ENCODE assay signal across 1 cellular context in the genomic region with DNA sequence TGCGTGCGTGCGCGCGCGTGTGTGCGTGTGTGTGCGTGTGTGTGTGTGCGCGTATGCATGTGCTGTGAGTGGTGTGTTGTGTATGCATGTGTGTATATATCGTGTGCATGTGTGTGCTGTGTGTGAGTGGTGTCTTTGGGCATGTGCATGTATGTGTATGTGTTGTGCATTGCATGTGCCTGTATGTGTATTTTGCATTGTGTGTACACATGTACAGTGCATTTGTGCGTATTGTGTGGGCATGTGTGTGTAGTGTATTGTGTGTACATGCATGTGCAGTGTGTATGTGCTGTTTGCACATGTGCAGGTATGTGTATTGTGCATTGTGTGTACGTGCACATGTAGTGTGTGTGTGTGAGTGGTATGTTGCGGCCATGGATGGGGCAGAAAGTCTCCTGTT.
TF ChIP-seq lines count a peak whose summit lies in the region.

No MANE protein-coding gene starts in this region.

TF ChIP-seq in IMR-90, 13 proteins besides CTCF, POLR2A, EP300 and RAD21:
- TF ChIP-seq MAZ (IDR thresholded peaks at IDR 0.05; ENCODE audit: borderline replicate concordance, low read depth, low read length), result no peak
